Comparison of ENCODE assay signal across 9 cellular contexts in the genomic region with DNA sequence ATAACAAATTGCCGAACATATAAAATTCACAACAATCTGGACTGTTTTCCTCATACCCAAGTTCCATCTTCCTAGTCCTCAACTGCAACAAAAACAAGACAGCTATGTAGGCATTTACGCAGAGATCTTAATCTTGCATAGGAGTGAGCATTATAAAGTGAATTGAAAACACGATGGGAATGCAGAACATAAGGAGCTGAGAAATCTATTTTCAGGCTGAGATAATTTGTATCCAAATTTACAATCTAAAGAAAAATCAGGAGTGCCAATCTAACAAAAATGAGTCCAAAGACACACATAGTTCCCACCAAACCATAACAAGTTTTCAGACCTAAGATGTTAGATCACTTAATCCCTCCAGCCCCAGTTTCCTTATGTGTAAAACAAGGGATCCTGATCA. TPM values are rescaled to one million over a fixed set of nuclear protein-coding genes. Genes with fewer than 3 reads are reported as not detected.
DNase-seq lines count a peak whose midpoint lies in the region; ATAC-seq and TF ChIP-seq lines count a peak whose summit lies in the region.
"Had no signal": no experiment of that assay in that cellular context is flagged by ENCODE, and none has a peak within 500 bp of the region (broad histone marks: within the 10 kb centered on the region; RNA-seq: fewer than 3 reads in every experiment).

No MANE protein-coding gene starts in this region.

- WGBS in mesendoderm (ENCODE audit: extremely low coverage, insufficient coverage, low lambda C conversion rate) = no CpG with 5 or more reads among the region's 3 CpGs
- WGBS in suprapubic skin = 68% methylated on average over 3 of the region's 3 CpGs

- H2BK15ac ChIP-seq in mesendoderm (replicated peaks; ENCODE audit: low read depth) = no peak overlapping the region

- POLR2A ChIA-PET in HEK293 (lab: Yijun Ruan, JAX) = interaction anchor here (1.2 to 2.3 kb wide), 3 partner anchors 17 to 119 kb away, joined by 5 to 11 read pairs (median 8); a partner anchor contains a TSS

- CTCF ChIA-PET in HEK293 (lab: Yijun Ruan, JAX) = interaction anchor here (0.6 to 2.0 kb wide), 8 partner anchors 74 to 235 kb away, joined by 3 to 5 read pairs (median 4); a partner anchor contains a TSS

- TF ChIP-seq CTCF in AG09309 (IDR thresholded peaks at IDR 0.05; ENCODE audit: control insufficient read depth, insufficient read depth, low read depth, low read length, missing control alignments) (no peak), HEK293 (tag by site-specific recombination; IDR thresholded peaks at IDR 0.05) (no peak), astrocyte of the cerebellum (IDR thresholded peaks at IDR 0.05; ENCODE audit: low read depth, low read length, missing control alignments) (no peak), suprapubic skin (IDR thresholded peaks at IDR 0.05) (no peak)

- peak overlapping the region; percentile 56 for H3K9ac ChIP-seq in mesendoderm (ENCODE audit: low read length)

- H2AK5ac ChIP-seq in mesendoderm (ENCODE audit: low read length) = no peak overlapping the region

- H3K4me1 ChIP-seq in HEK293 (ENCODE audit: control insufficient read depth, insufficient read depth, low read length) (no peaks in the 10 kb centered on the region), mesendoderm (ENCODE audit: control insufficient read depth, low read depth, low read length) (peaks cover 10% of the 10 kb centered on the region), suprapubic skin (peaks cover 44% of the 10 kb centered on the region)

- H3K23ac ChIP-seq in mesendoderm (ENCODE audit: low read length) = no peak overlapping the region

- no peak for ATAC-seq in HG03095 (IDR thresholded peaks at IDR 0.05; ENCODE audit: unreplicated experiment)
- no peak for ATAC-seq in sciatic nerve

- H3K36me3 ChIP-seq in HEK293 (ENCODE audit: control insufficient read depth in 2 of 2, insufficient read depth in 1 of 2, low read length in 2 of 2) = peaks cover 0 to 7% of the 10 kb centered on the region in 2 experiments; a peak in 2 of 3 replicates
- no peaks in the 10 kb centered on the region for H3K36me3 ChIP-seq in mesendoderm (ENCODE audit: control insufficient read depth, insufficient read depth, low read length)
- no peaks in the 10 kb centered on the region for H3K36me3 ChIP-seq in suprapubic skin

- DNase-seq in AG09309 (ENCODE audit: low read depth) = no peak
- no peak for DNase-seq in astrocyte of the cerebellum (ENCODE audit: low read depth)
- no peak for DNase-seq in mesendoderm
- no peak for DNase-seq in SKM-1 treated with dmso at 0.1 percent for 144 hours (lab: John Stamatoyannopoulos, UW; ENCODE audit: unreplicated experiment)
- DNase-seq in sciatic nerve (ENCODE audit: low spot score) = no peak
- no peak for DNase-seq in suprapubic skin (ENCODE audit: low spot score in 2 of 2)
- DNase-seq: cerebellar nuclear complex had no signal

- no peaks in the 10 kb centered on the region for H3K79me1 ChIP-seq in mesendoderm (ENCODE audit: low read length)

- H3K4me2 ChIP-seq in mesendoderm (ENCODE audit: low read length) = peak overlapping the region; percentile 56

- H3K27me3 ChIP-seq in mesendoderm (ENCODE audit: insufficient read depth, low read length, poor library complexity) (no peaks in the 10 kb centered on the region), suprapubic skin (no peaks in the 10 kb centered on the region)

- H3K4me3 ChIP-seq in AG09309 (ENCODE audit: control insufficient read depth, low read depth, low read length) (peak overlapping the region; percentile 93; the same call in 1 of the 2 replicates), HEK293 (ENCODE audit: low read depth, low read length) (peak overlapping the region; percentile 88), astrocyte of the cerebellum (ENCODE audit: low read depth, low read length) (peak overlapping the region; percentile 64), mesendoderm (ENCODE audit: low read length) (peak overlapping the region; percentile 39), suprapubic skin (no peak overlapping the region)

- no peak for TF ChIP-seq POLR2A in suprapubic skin (IDR thresholded peaks at IDR 0.05)

- no peak overlapping the region for H4K8ac ChIP-seq in mesendoderm (ENCODE audit: low read depth, low read length)

- no peak overlapping the region for H4K5ac ChIP-seq in mesendoderm (ENCODE audit: low read length)

- H3K18ac ChIP-seq in mesendoderm (ENCODE audit: low read length) = no peak overlapping the region

- H3K56ac ChIP-seq in mesendoderm (ENCODE audit: low read length) = peak overlapping the region; percentile 61

- H3K9me3 ChIP-seq in HEK293 (ENCODE audit: control insufficient read depth, insufficient read depth, low read depth, low read length) (no peaks in the 10 kb centered on the region), suprapubic skin (no peaks in the 10 kb centered on the region)

- H2BK120ac ChIP-seq in mesendoderm (ENCODE audit: low read depth, low read length) = no peak overlapping the region

- intact Hi-C loops in sciatic nerve (cut with DNase I) = no loop called here

- H3K27ac ChIP-seq in HEK293 (ENCODE audit: extremely low read depth, low read depth, low read length) = no peak overlapping the region
- no peak overlapping the region for H3K27ac ChIP-seq in mesendoderm (ENCODE audit: low read depth, low read length)
- H3K27ac ChIP-seq in suprapubic skin = no peak overlapping the region

- H3K4ac ChIP-seq in mesendoderm (ENCODE audit: low read depth, low read length) = no peak overlapping the region

- in situ Hi-C loops in astrocyte of the cerebellum (cut with HindIII; ENCODE audit: low sequenced_read_pairs) = no loop called here

- H3K79me2 ChIP-seq in mesendoderm (ENCODE audit: control insufficient read depth, insufficient read depth, low read length) = peaks cover 79% of the 10 kb centered on the region

- H2BK5ac ChIP-seq in mesendoderm (ENCODE audit: low read length) = no peak overlapping the region

- no peak for TF ChIP-seq EP300 in suprapubic skin (IDR thresholded peaks at IDR 0.05)

TF ChIP-seq in HEK293, 187 proteins besides CTCF, POLR2A, EP300 and RAD21:
- TF ChIP-seq ZNF311 (tag by site-specific recombination; IDR thresholded peaks at IDR 0.05; ENCODE audit: borderline replicate concordance) = no peak
- no peak for TF ChIP-seq ZNF416 (tag by site-specific recombination; IDR thresholded peaks at IDR 0.05)
- 0 out of 2 replicates have a peak, but pooled peaks have one; percentile 0 for TF ChIP-seq ZNF2 (tag by site-specific recombination; IDR thresholded peaks at IDR 0.05)
- no peak for TF ChIP-seq ZNF223 (tag by site-specific recombination; IDR thresholded peaks at IDR 0.05)
- TF ChIP-seq, protein P1, sequence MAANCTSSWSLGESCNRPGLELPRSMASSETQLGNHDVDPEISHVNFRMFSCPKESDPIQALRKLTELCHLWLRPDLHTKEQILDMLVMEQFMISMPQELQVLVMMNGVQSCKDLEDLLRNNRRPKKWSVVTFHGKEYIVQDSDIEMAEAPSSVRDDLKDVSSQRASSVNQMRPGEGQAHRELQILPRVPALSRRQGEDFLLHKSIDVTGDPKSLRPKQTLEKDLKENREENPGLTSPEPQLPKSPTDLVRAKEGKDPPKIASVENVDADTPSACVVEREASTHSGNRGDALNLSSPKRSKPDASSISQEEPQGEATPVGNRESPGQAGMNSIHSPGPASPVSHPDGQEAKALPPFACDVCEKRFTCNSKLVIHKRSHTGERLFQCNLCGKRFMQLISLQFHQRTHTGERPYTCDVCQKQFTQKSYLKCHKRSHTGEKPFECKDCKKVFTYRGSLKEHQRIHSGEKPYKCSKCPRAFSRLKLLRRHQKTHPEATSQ (tag by site-specific recombination; IDR thresholded peaks at IDR 0.05) = no peak

RNA-seq across cellular contexts. Expression of a gene that starts 1.9 kb away (rescaled TPM):
- 201 TPM for polyA plus RNA-seq in mesendoderm (2013, experiment 1 of 2)
- 198 TPM for polyA plus RNA-seq in mesendoderm (2013, experiment 2 of 2)
- total RNA-seq in sciatic nerve (17.4 TPM), suprapubic skin (10 to 100 TPM; 17.0 to 37.2 (median 21.9) TPM)
